Comparison of ENCODE assay signal across 17 cellular contexts in the genomic region with DNA sequence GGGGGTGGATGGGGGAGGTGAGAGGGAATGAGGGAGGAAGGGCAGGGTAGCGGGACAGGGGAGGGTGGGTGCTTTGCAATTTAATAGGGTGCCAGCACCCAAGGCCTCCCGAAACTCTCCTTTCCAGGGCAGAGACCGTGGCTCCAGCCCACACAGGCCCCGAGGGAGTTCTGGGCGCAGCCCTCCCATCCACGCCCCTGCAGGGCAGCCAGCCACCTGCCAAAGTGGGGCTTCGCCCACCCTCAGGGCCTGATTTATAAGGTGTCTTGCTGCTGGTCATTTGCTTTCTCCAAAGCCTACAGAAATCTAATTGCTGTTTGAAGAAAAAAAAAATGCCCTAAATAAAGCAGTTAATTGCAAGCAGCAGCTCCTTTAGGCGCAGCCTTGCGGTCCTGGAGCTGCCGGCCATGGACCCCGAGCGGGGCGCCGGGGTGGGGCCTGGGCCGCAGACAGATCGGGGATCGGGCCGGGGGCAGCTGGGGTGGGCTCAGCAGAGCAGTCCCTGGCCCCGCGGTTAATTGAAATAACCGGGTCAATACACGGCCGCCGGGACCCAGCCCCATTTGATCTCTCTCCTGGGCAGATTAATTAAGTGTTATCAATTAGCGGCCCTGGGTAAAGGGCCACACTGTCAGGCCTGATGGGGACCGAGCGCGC.
A peak's percentile ranks its signal among the peaks of the same experiment; 100 is the strongest.
DNase-seq lines count a peak whose midpoint lies in the region; TF ChIP-seq lines count a peak whose summit lies in the region.
"Had no signal": no experiment of that assay in that cellular context is flagged by ENCODE, and none has a peak within 500 bp of the region (broad histone marks: within the 10 kb centered on the region; RNA-seq: fewer than 3 reads in every experiment).

No MANE protein-coding gene starts in this region.

- H3K79me2 ChIP-seq in mesendoderm (ENCODE audit: control insufficient read depth, insufficient read depth, low read length), result no peaks in the 10 kb centered on the region

- WGBS in esophagus muscularis mucosa, result 75% methylated on average over 24 of the region's 28 CpGs
- no CpG with 5 or more reads among the region's 28 CpGs for WGBS in mesendoderm (ENCODE audit: extremely low coverage, insufficient coverage, low lambda C conversion rate)

- no peak overlapping the region for H4K8ac ChIP-seq in mesendoderm (ENCODE audit: low read depth, low read length)

- H3K27ac ChIP-seq in HUES6 (ENCODE audit: low read depth, low read length), result no peak overlapping the region
- peak overlapping the region in 1 of 4 donors; percentile 13 for H3K27ac ChIP-seq in esophagus muscularis mucosa (replicated peaks in 1 of 4)
- no peak overlapping the region for H3K27ac ChIP-seq in mesendoderm (ENCODE audit: low read depth, low read length)
- H3K27ac ChIP-seq: GM23248, HL-60 had no signal

- peak overlapping the region; percentile 58 for H3K4me3 ChIP-seq in HUES6 (ENCODE audit: low read depth, low read length)
- peak overlapping the region; percentile 36 to 50 (median 44) for H3K4me3 ChIP-seq in esophagus muscularis mucosa
- H3K4me3 ChIP-seq in mesendoderm (ENCODE audit: low read length), result no peak overlapping the region
- H3K4me3 ChIP-seq: GM23248 had no signal

- H3K9me3 ChIP-seq in HUES6 (ENCODE audit: control insufficient read depth, insufficient read depth, low read depth, low read length) (no peaks in the 10 kb centered on the region; the same call in 1 of the 2 replicates), esophagus muscularis mucosa (no peaks in the 10 kb centered on the region)

- H2BK120ac ChIP-seq in mesendoderm (ENCODE audit: low read depth, low read length), result no peak overlapping the region

- H3K79me1 ChIP-seq in mesendoderm (ENCODE audit: low read length), result no peaks in the 10 kb centered on the region

- H4K5ac ChIP-seq in mesendoderm (ENCODE audit: low read length), result no peak overlapping the region

- no peak overlapping the region for H3K4ac ChIP-seq in mesendoderm (ENCODE audit: low read depth, low read length)

- no peak for TF ChIP-seq CTCF in esophagus muscularis mucosa (IDR thresholded peaks at IDR 0.05)

- DNase-seq in activated naive CD4-positive, alpha-beta T cell treated with anti-CD3 and anti-CD28 coated beads, Interleukin-2, amount 50 U/mL, for 16 hours, result peak; percentile 18
- DNase-seq in activated naive CD4-positive, alpha-beta T cell treated with Interleukin-2 at 50 U/mL for 16 hours, result no peak
- DNase-seq in esophagus muscularis mucosa (ENCODE audit: extremely low spot score) (no peak), posterior vena cava (ENCODE audit: low spot score) (peak; percentile 66), GOT3 (lab: John Stamatoyannopoulos, UW) (no peak), mesendoderm (no peak), ecto neural progenitor cell (ENCODE audit: low spot score) (no peak)
- DNase-seq: 8988T; activated CD8-positive, alpha-beta memory T cell treated with anti-CD3 and anti-CD28 coated beads, Interleukin-2, amount 50 U/mL, for 4 hours; DMS79; GF-D8; hippocampal formation; mammary epithelial cell; NCI-H1105 had no signal

- H3K36me3 ChIP-seq in HUES6 (ENCODE audit: control insufficient read depth, insufficient read depth, low read length) (no peaks in the 10 kb centered on the region), esophagus muscularis mucosa (no peaks in the 10 kb centered on the region), mesendoderm (ENCODE audit: control insufficient read depth, insufficient read depth, low read length) (no peaks in the 10 kb centered on the region)

- H3K9ac ChIP-seq in HUES6 (ENCODE audit: low read length) (no peak overlapping the region), mesendoderm (ENCODE audit: low read length) (no peak overlapping the region)
- H3K9ac ChIP-seq: GM23248 had no signal

- H2BK5ac ChIP-seq in mesendoderm (ENCODE audit: low read length), result no peak overlapping the region

- no peak overlapping the region for H2BK15ac ChIP-seq in mesendoderm (replicated peaks; ENCODE audit: low read depth)

- no peak overlapping the region for H3K56ac ChIP-seq in mesendoderm (ENCODE audit: low read length)

- H3K4me2 ChIP-seq in mesendoderm (ENCODE audit: low read length), result no peak overlapping the region

- TF ChIP-seq EP300 in esophagus muscularis mucosa (IDR thresholded peaks at IDR 0.05), result no peak

- H3K27me3 ChIP-seq in HUES6 (ENCODE audit: control insufficient read depth, insufficient read depth, low read length) (peaks cover 32% of the 10 kb centered on the region; the same call in 1 of the 2 replicates), esophagus muscularis mucosa (peaks cover 5 to 78% (median 22%) of the 10 kb centered on the region in 4 donors), mesendoderm (ENCODE audit: insufficient read depth, low read length, poor library complexity) (no peaks in the 10 kb centered on the region)

- no peak overlapping the region for H3K23ac ChIP-seq in mesendoderm (ENCODE audit: low read length)

- TF ChIP-seq POLR2A in esophagus muscularis mucosa (IDR thresholded peaks at IDR 0.05; ENCODE audit: low read depth), result no peak

- H2AK5ac ChIP-seq in mesendoderm (ENCODE audit: low read length), result no peak overlapping the region

- H3K18ac ChIP-seq in mesendoderm (ENCODE audit: low read length), result no peak overlapping the region

- intact Hi-C loops in esophagus muscularis mucosa (cut with DNase I), result loop anchor here (5.0 kb wide), 1 partner anchor 155 kb away; no protein-coding TSS in a partner anchor
- intact Hi-C loops in posterior vena cava (cut with DNase I), result loop anchor here in 1 of 2 donors (5.0 kb wide), 1 partner anchor 855 kb away; no protein-coding TSS in a partner anchor

- H3K4me1 ChIP-seq in HUES6 (ENCODE audit: control insufficient read depth, insufficient read depth, low read length) (no peaks in the 10 kb centered on the region), esophagus muscularis mucosa (peaks cover 4 to 16% (median 11%) of the 10 kb centered on the region in 4 donors), mesendoderm (ENCODE audit: control insufficient read depth, low read depth, low read length) (no peaks in the 10 kb centered on the region)

Comparison
In these comparisons a context has a peak if more than half of its experiments do, and no peak if none do; other contexts are left out.
1. DNase-seq: peak in activated naive CD4-positive, alpha-beta T cell treated with anti-CD3 and anti-CD28 coated beads, Interleukin-2, amount 50 U/mL, for 16 hours (single experiment) and posterior vena cava (single experiment); none in activated naive CD4-positive, alpha-beta T cell treated with Interleukin-2 at 50 U/mL for 16 hours (single experiment), esophagus muscularis mucosa (single experiment), GOT3 (single experiment), mesendoderm (single experiment) and ecto neural progenitor cell (single experiment).